ENCODE assay signal across 1 cellular context in the genomic region with DNA sequence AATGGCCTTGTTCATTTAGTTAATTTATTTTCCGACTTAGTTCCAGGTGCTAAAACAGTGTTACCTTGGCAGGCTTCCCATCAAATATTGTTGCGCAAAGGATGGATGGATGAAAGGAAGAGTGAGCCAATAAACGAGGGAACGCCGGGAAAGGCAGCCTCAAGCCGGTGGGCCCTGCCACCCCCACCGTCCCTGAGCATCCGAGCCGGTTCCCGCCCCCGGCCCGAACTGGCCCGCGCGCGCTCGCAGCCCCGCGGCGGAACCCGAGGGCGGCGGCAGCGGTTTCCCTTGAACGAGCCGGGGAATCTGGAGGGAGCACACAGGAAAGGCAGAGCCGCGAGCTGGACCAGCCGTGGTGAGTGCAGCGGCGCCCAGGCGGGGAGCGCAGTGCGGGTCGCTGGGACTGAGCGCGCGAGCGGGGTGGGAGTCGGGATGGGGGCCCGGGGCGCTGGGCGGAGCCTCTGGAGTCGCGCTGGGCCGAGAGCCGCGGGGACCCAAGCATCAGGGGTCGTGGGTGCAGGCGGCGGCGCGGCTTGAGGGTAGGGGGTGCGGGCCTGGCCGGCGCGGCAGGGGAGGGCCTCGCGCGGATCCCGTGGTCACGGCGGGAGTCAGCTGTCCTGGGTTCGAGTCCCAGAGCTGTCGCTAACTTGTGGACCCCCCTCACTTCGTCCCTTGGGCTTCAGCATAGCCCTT.
A peak's percentile ranks its signal among the peaks of the same experiment; 100 is the strongest.
TF ChIP-seq lines count a peak whose summit lies in the region.

A gene with protein sequence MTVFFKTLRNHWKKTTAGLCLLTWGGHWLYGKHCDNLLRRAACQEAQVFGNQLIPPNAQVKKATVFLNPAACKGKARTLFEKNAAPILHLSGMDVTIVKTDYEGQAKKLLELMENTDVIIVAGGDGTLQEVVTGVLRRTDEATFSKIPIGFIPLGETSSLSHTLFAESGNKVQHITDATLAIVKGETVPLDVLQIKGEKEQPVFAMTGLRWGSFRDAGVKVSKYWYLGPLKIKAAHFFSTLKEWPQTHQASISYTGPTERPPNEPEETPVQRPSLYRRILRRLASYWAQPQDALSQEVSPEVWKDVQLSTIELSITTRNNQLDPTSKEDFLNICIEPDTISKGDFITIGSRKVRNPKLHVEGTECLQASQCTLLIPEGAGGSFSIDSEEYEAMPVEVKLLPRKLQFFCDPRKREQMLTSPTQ (plus strand): TSS at position 331 of the 693 bp plus-strand sequence. CDS start 4,057 bp downstream, outside the sequence.

TF ChIP-seq in K562, 482 proteins besides CTCF, POLR2A, EP300 and RAD21 (continued from another document and continues in another):
- TF ChIP-seq, protein P1, sequence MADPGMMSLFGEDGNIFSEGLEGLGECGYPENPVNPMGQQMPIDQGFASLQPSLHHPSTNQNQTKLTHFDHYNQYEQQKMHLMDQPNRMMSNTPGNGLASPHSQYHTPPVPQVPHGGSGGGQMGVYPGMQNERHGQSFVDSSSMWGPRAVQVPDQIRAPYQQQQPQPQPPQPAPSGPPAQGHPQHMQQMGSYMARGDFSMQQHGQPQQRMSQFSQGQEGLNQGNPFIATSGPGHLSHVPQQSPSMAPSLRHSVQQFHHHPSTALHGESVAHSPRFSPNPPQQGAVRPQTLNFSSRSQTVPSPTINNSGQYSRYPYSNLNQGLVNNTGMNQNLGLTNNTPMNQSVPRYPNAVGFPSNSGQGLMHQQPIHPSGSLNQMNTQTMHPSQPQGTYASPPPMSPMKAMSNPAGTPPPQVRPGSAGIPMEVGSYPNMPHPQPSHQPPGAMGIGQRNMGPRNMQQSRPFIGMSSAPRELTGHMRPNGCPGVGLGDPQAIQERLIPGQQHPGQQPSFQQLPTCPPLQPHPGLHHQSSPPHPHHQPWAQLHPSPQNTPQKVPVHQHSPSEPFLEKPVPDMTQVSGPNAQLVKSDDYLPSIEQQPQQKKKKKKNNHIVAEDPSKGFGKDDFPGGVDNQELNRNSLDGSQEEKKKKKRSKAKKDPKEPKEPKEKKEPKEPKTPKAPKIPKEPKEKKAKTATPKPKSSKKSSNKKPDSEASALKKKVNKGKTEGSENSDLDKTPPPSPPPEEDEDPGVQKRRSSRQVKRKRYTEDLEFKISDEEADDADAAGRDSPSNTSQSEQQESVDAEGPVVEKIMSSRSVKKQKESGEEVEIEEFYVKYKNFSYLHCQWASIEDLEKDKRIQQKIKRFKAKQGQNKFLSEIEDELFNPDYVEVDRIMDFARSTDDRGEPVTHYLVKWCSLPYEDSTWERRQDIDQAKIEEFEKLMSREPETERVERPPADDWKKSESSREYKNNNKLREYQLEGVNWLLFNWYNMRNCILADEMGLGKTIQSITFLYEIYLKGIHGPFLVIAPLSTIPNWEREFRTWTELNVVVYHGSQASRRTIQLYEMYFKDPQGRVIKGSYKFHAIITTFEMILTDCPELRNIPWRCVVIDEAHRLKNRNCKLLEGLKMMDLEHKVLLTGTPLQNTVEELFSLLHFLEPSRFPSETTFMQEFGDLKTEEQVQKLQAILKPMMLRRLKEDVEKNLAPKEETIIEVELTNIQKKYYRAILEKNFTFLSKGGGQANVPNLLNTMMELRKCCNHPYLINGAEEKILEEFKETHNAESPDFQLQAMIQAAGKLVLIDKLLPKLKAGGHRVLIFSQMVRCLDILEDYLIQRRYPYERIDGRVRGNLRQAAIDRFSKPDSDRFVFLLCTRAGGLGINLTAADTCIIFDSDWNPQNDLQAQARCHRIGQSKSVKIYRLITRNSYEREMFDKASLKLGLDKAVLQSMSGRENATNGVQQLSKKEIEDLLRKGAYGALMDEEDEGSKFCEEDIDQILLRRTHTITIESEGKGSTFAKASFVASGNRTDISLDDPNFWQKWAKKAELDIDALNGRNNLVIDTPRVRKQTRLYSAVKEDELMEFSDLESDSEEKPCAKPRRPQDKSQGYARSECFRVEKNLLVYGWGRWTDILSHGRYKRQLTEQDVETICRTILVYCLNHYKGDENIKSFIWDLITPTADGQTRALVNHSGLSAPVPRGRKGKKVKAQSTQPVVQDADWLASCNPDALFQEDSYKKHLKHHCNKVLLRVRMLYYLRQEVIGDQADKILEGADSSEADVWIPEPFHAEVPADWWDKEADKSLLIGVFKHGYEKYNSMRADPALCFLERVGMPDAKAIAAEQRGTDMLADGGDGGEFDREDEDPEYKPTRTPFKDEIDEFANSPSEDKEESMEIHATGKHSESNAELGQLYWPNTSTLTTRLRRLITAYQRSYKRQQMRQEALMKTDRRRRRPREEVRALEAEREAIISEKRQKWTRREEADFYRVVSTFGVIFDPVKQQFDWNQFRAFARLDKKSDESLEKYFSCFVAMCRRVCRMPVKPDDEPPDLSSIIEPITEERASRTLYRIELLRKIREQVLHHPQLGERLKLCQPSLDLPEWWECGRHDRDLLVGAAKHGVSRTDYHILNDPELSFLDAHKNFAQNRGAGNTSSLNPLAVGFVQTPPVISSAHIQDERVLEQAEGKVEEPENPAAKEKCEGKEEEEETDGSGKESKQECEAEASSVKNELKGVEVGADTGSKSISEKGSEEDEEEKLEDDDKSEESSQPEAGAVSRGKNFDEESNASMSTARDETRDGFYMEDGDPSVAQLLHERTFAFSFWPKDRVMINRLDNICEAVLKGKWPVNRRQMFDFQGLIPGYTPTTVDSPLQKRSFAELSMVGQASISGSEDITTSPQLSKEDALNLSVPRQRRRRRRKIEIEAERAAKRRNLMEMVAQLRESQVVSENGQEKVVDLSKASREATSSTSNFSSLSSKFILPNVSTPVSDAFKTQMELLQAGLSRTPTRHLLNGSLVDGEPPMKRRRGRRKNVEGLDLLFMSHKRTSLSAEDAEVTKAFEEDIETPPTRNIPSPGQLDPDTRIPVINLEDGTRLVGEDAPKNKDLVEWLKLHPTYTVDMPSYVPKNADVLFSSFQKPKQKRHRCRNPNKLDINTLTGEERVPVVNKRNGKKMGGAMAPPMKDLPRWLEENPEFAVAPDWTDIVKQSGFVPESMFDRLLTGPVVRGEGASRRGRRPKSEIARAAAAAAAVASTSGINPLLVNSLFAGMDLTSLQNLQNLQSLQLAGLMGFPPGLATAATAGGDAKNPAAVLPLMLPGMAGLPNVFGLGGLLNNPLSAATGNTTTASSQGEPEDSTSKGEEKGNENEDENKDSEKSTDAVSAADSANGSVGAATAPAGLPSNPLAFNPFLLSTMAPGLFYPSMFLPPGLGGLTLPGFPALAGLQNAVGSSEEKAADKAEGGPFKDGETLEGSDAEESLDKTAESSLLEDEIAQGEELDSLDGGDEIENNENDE (IDR thresholded peaks at IDR 0.05; ENCODE audit: low read depth, low read length): peak; percentile 66
- TF ChIP-seq GATA2 (CRISPR knock-in tag; IDR thresholded peaks at IDR 0.05): 0 out of 2 replicates have a peak, but pooled peaks have one; percentile 12
- TF ChIP-seq ZNF764 (CRISPR knock-in tag; IDR thresholded peaks at IDR 0.05; ENCODE audit: low read depth): no peak
- TF ChIP-seq SREBF1 (IDR thresholded peaks at IDR 0.05; ENCODE audit: borderline replicate concordance, low read depth, low read length): no peak
- TF ChIP-seq CEBPB (tag; IDR thresholded peaks at IDR 0.05): peak; percentile 94
- TF ChIP-seq ZNF217 (CRISPR knock-in tag; IDR thresholded peaks at IDR 0.05): no peak
- peak in 1 of 2 experiments; percentile 93; a peak in 2 of 3 replicates for TF ChIP-seq CBX3 (IDR thresholded peaks at IDR 0.05; ENCODE audit: borderline replicate concordance in 1 of 2, low read length in 2 of 2)
- peak; percentile 17; the same call in 1 of the 2 replicates for TF ChIP-seq DPF2 (IDR thresholded peaks at IDR 0.05)
- TF ChIP-seq, protein P2, sequence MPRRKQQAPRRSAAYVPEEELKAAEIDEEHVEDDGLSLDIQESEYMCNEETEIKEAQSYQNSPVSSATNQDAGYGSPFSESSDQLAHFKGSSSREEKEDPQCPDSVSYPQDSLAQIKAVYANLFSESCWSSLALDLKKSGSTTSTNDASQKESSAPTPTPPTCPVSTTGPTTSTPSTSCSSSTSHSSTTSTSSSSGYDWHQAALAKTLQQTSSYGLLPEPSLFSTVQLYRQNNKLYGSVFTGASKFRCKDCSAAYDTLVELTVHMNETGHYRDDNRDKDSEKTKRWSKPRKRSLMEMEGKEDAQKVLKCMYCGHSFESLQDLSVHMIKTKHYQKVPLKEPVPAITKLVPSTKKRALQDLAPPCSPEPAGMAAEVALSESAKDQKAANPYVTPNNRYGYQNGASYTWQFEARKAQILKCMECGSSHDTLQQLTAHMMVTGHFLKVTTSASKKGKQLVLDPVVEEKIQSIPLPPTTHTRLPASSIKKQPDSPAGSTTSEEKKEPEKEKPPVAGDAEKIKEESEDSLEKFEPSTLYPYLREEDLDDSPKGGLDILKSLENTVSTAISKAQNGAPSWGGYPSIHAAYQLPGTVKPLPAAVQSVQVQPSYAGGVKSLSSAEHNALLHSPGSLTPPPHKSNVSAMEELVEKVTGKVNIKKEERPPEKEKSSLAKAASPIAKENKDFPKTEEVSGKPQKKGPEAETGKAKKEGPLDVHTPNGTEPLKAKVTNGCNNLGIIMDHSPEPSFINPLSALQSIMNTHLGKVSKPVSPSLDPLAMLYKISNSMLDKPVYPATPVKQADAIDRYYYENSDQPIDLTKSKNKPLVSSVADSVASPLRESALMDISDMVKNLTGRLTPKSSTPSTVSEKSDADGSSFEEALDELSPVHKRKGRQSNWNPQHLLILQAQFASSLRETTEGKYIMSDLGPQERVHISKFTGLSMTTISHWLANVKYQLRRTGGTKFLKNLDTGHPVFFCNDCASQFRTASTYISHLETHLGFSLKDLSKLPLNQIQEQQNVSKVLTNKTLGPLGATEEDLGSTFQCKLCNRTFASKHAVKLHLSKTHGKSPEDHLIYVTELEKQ (CRISPR knock-in tag; IDR thresholded peaks at IDR 0.05): no peak
- TF ChIP-seq NR2C2 (CRISPR knock-in tag; IDR thresholded peaks at IDR 0.05): peak; percentile 85
- peak; percentile 55; the same call in 1 of the 2 replicates for TF ChIP-seq NR2C2 (tag; IDR thresholded peaks at IDR 0.05)
- no peak for TF ChIP-seq ZNF586 (CRISPR knock-in tag; conservative IDR thresholded peaks at IDR 0.05)
- TF ChIP-seq EHMT2 (IDR thresholded peaks at IDR 0.05): peak; percentile 84; the same call in 1 of the 2 replicates
- TF ChIP-seq NR1H2 (CRISPR knock-in tag; IDR thresholded peaks at IDR 0.05): peak; percentile 12; the same call in 1 of the 2 replicates
- TF ChIP-seq SMARCC2 (IDR thresholded peaks at IDR 0.05; ENCODE audit: low read depth): no peak
- TF ChIP-seq MXI1 (IDR thresholded peaks at IDR 0.05; ENCODE audit: low read depth, low read length): no peak
- TF ChIP-seq ARHGAP35 (IDR thresholded peaks at IDR 0.05; ENCODE audit: partially characterized antibody): no peak
- no peak for TF ChIP-seq PTTG1 (tag; IDR thresholded peaks at IDR 0.05; ENCODE audit: low read depth)
- TF ChIP-seq, protein P3, sequence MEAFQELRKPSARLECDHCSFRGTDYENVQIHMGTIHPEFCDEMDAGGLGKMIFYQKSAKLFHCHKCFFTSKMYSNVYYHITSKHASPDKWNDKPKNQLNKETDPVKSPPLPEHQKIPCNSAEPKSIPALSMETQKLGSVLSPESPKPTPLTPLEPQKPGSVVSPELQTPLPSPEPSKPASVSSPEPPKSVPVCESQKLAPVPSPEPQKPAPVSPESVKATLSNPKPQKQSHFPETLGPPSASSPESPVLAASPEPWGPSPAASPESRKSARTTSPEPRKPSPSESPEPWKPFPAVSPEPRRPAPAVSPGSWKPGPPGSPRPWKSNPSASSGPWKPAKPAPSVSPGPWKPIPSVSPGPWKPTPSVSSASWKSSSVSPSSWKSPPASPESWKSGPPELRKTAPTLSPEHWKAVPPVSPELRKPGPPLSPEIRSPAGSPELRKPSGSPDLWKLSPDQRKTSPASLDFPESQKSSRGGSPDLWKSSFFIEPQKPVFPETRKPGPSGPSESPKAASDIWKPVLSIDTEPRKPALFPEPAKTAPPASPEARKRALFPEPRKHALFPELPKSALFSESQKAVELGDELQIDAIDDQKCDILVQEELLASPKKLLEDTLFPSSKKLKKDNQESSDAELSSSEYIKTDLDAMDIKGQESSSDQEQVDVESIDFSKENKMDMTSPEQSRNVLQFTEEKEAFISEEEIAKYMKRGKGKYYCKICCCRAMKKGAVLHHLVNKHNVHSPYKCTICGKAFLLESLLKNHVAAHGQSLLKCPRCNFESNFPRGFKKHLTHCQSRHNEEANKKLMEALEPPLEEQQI (IDR thresholded peaks at IDR 0.05): peak; percentile 83; the same call in 1 of the 2 replicates
- TF ChIP-seq, protein P4, sequence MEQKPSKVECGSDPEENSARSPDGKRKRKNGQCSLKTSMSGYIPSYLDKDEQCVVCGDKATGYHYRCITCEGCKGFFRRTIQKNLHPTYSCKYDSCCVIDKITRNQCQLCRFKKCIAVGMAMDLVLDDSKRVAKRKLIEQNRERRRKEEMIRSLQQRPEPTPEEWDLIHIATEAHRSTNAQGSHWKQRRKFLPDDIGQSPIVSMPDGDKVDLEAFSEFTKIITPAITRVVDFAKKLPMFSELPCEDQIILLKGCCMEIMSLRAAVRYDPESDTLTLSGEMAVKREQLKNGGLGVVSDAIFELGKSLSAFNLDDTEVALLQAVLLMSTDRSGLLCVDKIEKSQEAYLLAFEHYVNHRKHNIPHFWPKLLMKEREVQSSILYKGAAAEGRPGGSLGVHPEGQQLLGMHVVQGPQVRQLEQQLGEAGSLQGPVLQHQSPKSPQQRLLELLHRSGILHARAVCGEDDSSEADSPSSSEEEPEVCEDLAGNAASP (IDR thresholded peaks at IDR 0.05): no peak
- no peak for TF ChIP-seq RFX7 (CRISPR knock-in tag; IDR thresholded peaks at IDR 0.05)
- no peak for TF ChIP-seq BCL6 (CRISPR knock-in tag; IDR thresholded peaks at IDR 0.05)
- TF ChIP-seq PCBP2 (IDR thresholded peaks at IDR 0.05; ENCODE audit: low read depth, low read length, poor library complexity, severe bottlenecking): peak; percentile 68
- no peak for TF ChIP-seq NFXL1 (CRISPR knock-in tag; IDR thresholded peaks at IDR 0.05)
- TF ChIP-seq ESRRA (IDR thresholded peaks at IDR 0.05; ENCODE audit: borderline replicate concordance, low read depth): peak; percentile 70
- peak; percentile 23; the same call in 1 of the 2 replicates for TF ChIP-seq ZNF766 (CRISPR knock-in tag; conservative IDR thresholded peaks at IDR 0.05)
- TF ChIP-seq TOE1 (IDR thresholded peaks at IDR 0.05; ENCODE audit: borderline replicate concordance): peak; percentile 88
- TF ChIP-seq TOE1 (CRISPR knock-in tag; IDR thresholded peaks at IDR 0.05; ENCODE audit: borderline replicate concordance, low read depth): peak; percentile 95; the same call in 1 of the 2 replicates
- TF ChIP-seq, protein P5, sequence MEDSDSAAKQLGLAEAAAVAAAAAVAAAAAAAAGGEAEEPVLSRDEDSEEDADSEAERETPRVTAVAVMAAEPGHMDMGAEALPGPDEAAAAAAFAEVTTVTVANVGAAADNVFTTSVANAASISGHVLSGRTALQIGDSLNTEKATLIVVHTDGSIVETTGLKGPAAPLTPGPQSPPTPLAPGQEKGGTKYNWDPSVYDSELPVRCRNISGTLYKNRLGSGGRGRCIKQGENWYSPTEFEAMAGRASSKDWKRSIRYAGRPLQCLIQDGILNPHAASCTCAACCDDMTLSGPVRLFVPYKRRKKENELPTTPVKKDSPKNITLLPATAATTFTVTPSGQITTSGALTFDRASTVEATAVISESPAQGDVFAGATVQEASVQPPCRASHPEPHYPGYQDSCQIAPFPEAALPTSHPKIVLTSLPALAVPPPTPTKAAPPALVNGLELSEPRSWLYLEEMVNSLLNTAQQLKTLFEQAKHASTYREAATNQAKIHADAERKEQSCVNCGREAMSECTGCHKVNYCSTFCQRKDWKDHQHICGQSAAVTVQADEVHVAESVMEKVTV (CRISPR knock-in tag; IDR thresholded peaks at IDR 0.05): no peak
- TF ChIP-seq FUS (optimal IDR thresholded peaks at IDR 0.05; ENCODE audit: low read depth, low read length): peak; percentile 94
- TF ChIP-seq HDAC3 (IDR thresholded peaks at IDR 0.05; ENCODE audit: borderline replicate concordance, partially characterized antibody): no peak
